In the genomic region with DNA sequence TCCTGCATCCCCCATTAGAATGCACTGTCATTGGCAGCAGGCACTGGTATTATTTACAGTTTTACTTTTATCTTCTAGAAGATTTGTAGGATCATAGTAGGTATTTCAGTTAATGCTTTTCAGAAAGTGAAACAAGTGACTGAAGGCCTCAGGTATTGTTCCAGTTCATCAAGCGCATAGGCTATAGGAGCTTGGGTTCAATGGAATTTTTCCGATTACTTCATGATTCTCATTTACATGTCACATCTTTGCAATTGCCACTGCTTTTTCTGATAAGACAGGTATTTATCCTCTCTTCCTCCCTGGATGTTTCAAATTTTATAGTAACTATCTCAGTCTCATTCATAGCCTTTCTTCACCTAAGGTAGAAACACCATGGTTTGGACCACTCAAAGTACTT, we compare ENCODE assay signal across 22 cellular contexts.
DNase-seq lines count a peak whose midpoint lies in the region; ATAC-seq and TF ChIP-seq lines count a peak whose summit lies in the region.
"Had no signal": no experiment of that assay in that cellular context is flagged by ENCODE, and none has a peak within 500 bp of the region (broad histone marks: within the 10 kb centered on the region; RNA-seq: fewer than 3 reads in every experiment).

No MANE protein-coding gene starts in this region.

- CTCF ChIA-PET in A673 (lab: Charles Lee), result no interaction called here
- CTCF ChIA-PET in mammary epithelial cell (lab: Charles Lee; ENCODE audit: low non-redundant PET), result no interaction called here

- DNase-seq in A673 (ENCODE audit: low spot score) (no peak), mammary epithelial cell (no peak), mesenchymal stem cell (no peak), cerebellum (ENCODE audit: low spot score) (no peak), NCI-H2107 treated with DMSO at 0.1 percent for 48 hours (lab: John Stamatoyannopoulos, UW; ENCODE audit: unreplicated experiment) (no peak)
- DNase-seq: activated CD8-positive, alpha-beta memory T cell treated with anti-CD3 and anti-CD28 coated beads, Interleukin-2, amount 50 U/mL, for 4 hours; activated naive CD8-positive, alpha-beta T cell treated with anti-CD3 and anti-CD28 coated beads for 36 hours; C1 segment of cervical spinal cord; effector CD8-positive, alpha-beta T cell; esophagus squamous epithelium; gastrocnemius medialis; kidney; NCI-H524; ovary; stimulated activated CD4-positive, alpha-beta T cell treated with anti-CD3 and anti-CD28 coated beads, Interleukin-4, amount 100 ng/mL, for 4 hours; transverse colon had no signal

- H2BK5ac ChIP-seq in mesenchymal stem cell (ENCODE audit: low read depth, low read length, poor library complexity, severe bottlenecking), result peak overlapping the region; percentile 51

- no peak overlapping the region for H4K91ac ChIP-seq in mesenchymal stem cell (ENCODE audit: low read length)

- H3K4me2 ChIP-seq in mammary epithelial cell (ENCODE audit: insufficient read depth, low read depth, low read length), result peak overlapping the region; percentile 81
- H3K4me2 ChIP-seq in mesenchymal stem cell (ENCODE audit: low read length, poor library complexity, severe bottlenecking), result no peak overlapping the region

- ATAC-seq in GM21390 (IDR thresholded peaks at IDR 0.05; ENCODE audit: unreplicated experiment) (no peak), HG02981 (IDR thresholded peaks at IDR 0.05; ENCODE audit: unreplicated experiment) (no peak)
- ATAC-seq: gastrocnemius medialis had no signal

- H2BK12ac ChIP-seq in mesenchymal stem cell (ENCODE audit: low read length in 2 of 2), result peak overlapping the region in 1 of 2 experiments; percentile 71

- no peaks in the 10 kb centered on the region for H4K20me1 ChIP-seq in mammary epithelial cell (ENCODE audit: insufficient read depth, low read length)

- in situ Hi-C loops in mammary epithelial cell (cut with MboI; ENCODE audit: low sequenced_read_pairs in 2 of 2), result loop anchor here in 1 of 2 donors (25.0 kb wide), 1 partner anchor 474 kb away; a partner anchor contains a TSS

- H4K8ac ChIP-seq in mesenchymal stem cell (ENCODE audit: low read length), result no peak overlapping the region

- H3K23ac ChIP-seq in mesenchymal stem cell (ENCODE audit: low read length in 2 of 2), result no peak overlapping the region

- H2AK5ac ChIP-seq in mesenchymal stem cell (ENCODE audit: low read length, severe bottlenecking), result peak overlapping the region; percentile 69

- H3K4ac ChIP-seq in mesenchymal stem cell (ENCODE audit: low read depth in 1 of 2, low read length in 2 of 2), result peak overlapping the region in 1 of 2 experiments; percentile 64

- H3K9me3 ChIP-seq in A673 (ENCODE audit: low read depth, low read length, poor library complexity, severe bottlenecking) (peaks cover 4% of the 10 kb centered on the region), HUES48 (ENCODE audit: control insufficient read depth, insufficient read depth, low read length) (no peaks in the 10 kb centered on the region), mammary epithelial cell (replicated peaks; ENCODE audit: insufficient read depth, low read length) (no peaks in the 10 kb centered on the region), mesenchymal stem cell (ENCODE audit: control insufficient read depth, low read length) (no peaks in the 10 kb centered on the region)
- H3K9me3 ChIP-seq: esophagus squamous epithelium, gastrocnemius medialis, HAP-1, ovary, right atrium auricular region, transverse colon had no signal

- H3K4me1 ChIP-seq in A673 (ENCODE audit: insufficient read depth, low read length, poor library complexity, severe bottlenecking) (peaks cover 28% of the 10 kb centered on the region), HUES48 (ENCODE audit: control insufficient read depth, insufficient read depth, low read length) (peaks cover 50% of the 10 kb centered on the region), mammary epithelial cell (ENCODE audit: insufficient read depth, low read length) (peaks cover 51% of the 10 kb centered on the region), mesenchymal stem cell (ENCODE audit: control insufficient read depth, insufficient read depth, low read depth, low read length) (peaks cover 10% of the 10 kb centered on the region)

- peaks cover 5% of the 10 kb centered on the region for H3K79me2 ChIP-seq in mammary epithelial cell (ENCODE audit: insufficient read depth, low read length)

- 96% methylated on average over 2 of the region's 2 CpGs for WGBS in mammary epithelial cell (ENCODE audit: low coverage, missing lambda C conversion rate)
- WGBS in mesenchymal stem cell, result 95% methylated on average over 2 of the region's 2 CpGs

- H3K36me3 ChIP-seq in A673 (ENCODE audit: insufficient read depth, low read length, poor library complexity, severe bottlenecking) (no peaks in the 10 kb centered on the region), HUES48 (ENCODE audit: control insufficient read depth, insufficient read depth, low read length) (peaks cover 14% of the 10 kb centered on the region), mammary epithelial cell (ENCODE audit: insufficient read depth, low read length) (peaks cover 5% of the 10 kb centered on the region), mesenchymal stem cell (ENCODE audit: control insufficient read depth in 1 of 2, insufficient read depth in 2 of 2, low read depth in 1 of 2, low read length in 2 of 2) (peaks cover 0 to 10% of the 10 kb centered on the region in 2 experiments)
- H3K36me3 ChIP-seq: esophagus squamous epithelium, gastrocnemius medialis, HAP-1, ovary, right atrium auricular region, transverse colon had no signal

- POLR2A ChIA-PET in A673 (lab: Charles Lee; ENCODE audit: low non-redundant PET), result no interaction called here

- H3K14ac ChIP-seq in mesenchymal stem cell (ENCODE audit: low read length in 2 of 2), result no peak overlapping the region

- H3K27ac ChIP-seq in A673 (ENCODE audit: low read depth, low read length, poor library complexity, severe bottlenecking), result peak overlapping the region; percentile 86
- H3K27ac ChIP-seq in HUES48 (ENCODE audit: low read depth, low read length), result peak overlapping the region; percentile 99
- no peak overlapping the region for H3K27ac ChIP-seq in mammary epithelial cell (ENCODE audit: insufficient read depth, low read depth, low read length)
- peak overlapping the region; percentile 99 for H3K27ac ChIP-seq in mesenchymal stem cell (ENCODE audit: low read length, poor library complexity, severe bottlenecking)
- H3K27ac ChIP-seq: gastrocnemius medialis, ovary, right atrium auricular region, VCaP had no signal

- no peak overlapping the region for H3K18ac ChIP-seq in mesenchymal stem cell (ENCODE audit: low read depth in 1 of 2, low read length in 2 of 2)

- intact Hi-C loops in A673 (cut with micrococcal nuclease; ENCODE audit: unreplicated experiment) (no loop called here), mammary epithelial cell (cut with micrococcal nuclease) (loop anchor here (2.0 to 10.0 kb wide), 5 partner anchors 21 to 477 kb away; a partner anchor contains a TSS)

- H3K4me3 ChIP-seq in A673 (ENCODE audit: low read depth, low read length, poor library complexity, severe bottlenecking), result no peak overlapping the region
- H3K4me3 ChIP-seq in HUES48 (ENCODE audit: low read depth, low read length), result no peak overlapping the region
- H3K4me3 ChIP-seq in mammary epithelial cell (replicated peaks in 1 of 3; ENCODE audit: insufficient read depth in 1 of 3, low read depth in 2 of 3, low read length in 3 of 3), result no peak overlapping the region
- no peak overlapping the region for H3K4me3 ChIP-seq in mesenchymal stem cell (ENCODE audit: insufficient read depth in 1 of 2, low read depth in 1 of 2, low read length in 2 of 2)
- H3K4me3 ChIP-seq: esophagus squamous epithelium, gastrocnemius medialis, HAP-1, ovary, right atrium auricular region, transverse colon had no signal

- peak overlapping the region; percentile 44 for H2BK120ac ChIP-seq in mesenchymal stem cell (ENCODE audit: low read depth, low read length)

- BruUV-seq in A673 (replicated peaks; lab: Mats Ljungman, UMichigan), result no TSS peak
- no TSS peak for BruUV-seq in mammary epithelial cell (replicated peaks; lab: Mats Ljungman, UMichigan)

- no peak overlapping the region for H2BK15ac ChIP-seq in mesenchymal stem cell (ENCODE audit: low read depth, poor library complexity, severe bottlenecking)

- H3K9ac ChIP-seq in HUES48 (ENCODE audit: low read depth, low read length) (no peak overlapping the region), mammary epithelial cell (ENCODE audit: insufficient read depth, low read length) (no peak overlapping the region), mesenchymal stem cell (ENCODE audit: low read length) (no peak overlapping the region)

- peaks cover 9% of the 10 kb centered on the region for H3K79me1 ChIP-seq in mesenchymal stem cell (replicated peaks; ENCODE audit: low read length, poor library complexity, severe bottlenecking)

- H3K27me3 ChIP-seq in A673 (replicated peaks; ENCODE audit: insufficient read depth, low read depth, low read length, poor library complexity), result no peaks in the 10 kb centered on the region
- no peaks in the 10 kb centered on the region for H3K27me3 ChIP-seq in HUES48 (ENCODE audit: control insufficient read depth, insufficient read depth, low read length)
- no peaks in the 10 kb centered on the region for H3K27me3 ChIP-seq in mammary epithelial cell (ENCODE audit: insufficient read depth, low read length)
- peaks cover 0 to 12% of the 10 kb centered on the region in 2 experiments for H3K27me3 ChIP-seq in mesenchymal stem cell (ENCODE audit: control insufficient read depth in 1 of 2, insufficient read depth in 1 of 2, low read length in 2 of 2)
- H3K27me3 ChIP-seq: esophagus squamous epithelium, gastrocnemius medialis, ovary, right atrium auricular region, transverse colon had no signal

- H2AFZ ChIP-seq in mammary epithelial cell (ENCODE audit: low read depth, low read length) (no peak overlapping the region), mesenchymal stem cell (ENCODE audit: low read depth, low read length) (no peak overlapping the region)

- dilution Hi-C loops in mammary epithelial cell (cut with HindIII; ENCODE audit: low sequenced_read_pairs), result no loop called here

- TF ChIP-seq CTCF in A673 (conservative IDR thresholded peaks at IDR 0.05; ENCODE audit: low read depth, low read length) (no peak), mammary epithelial cell (conservative IDR thresholded peaks at IDR 0.05 in 1 of 2, IDR thresholded peaks at IDR 0.05 in 1 of 2; ENCODE audit: extremely low read depth in 1 of 2, insufficient read depth in 1 of 2, low read depth in 1 of 2, low read length in 2 of 2) (no peak)
